ENCODE assay signal across 11 cellular contexts in genomic region chr1:19441048-19441447, GRCh38. TPM values are rescaled to one million over a fixed set of nuclear protein-coding genes. Genes with fewer than 3 reads are reported as not detected.
A peak's percentile ranks its signal among the peaks of the same experiment; 100 is the strongest.
DNase-seq lines count a peak whose midpoint lies in the region; ATAC-seq and TF ChIP-seq lines count a peak whose summit lies in the region.
"Had no signal": no experiment of that assay in that cellular context is flagged by ENCODE, and none has a peak within 500 bp of the region (broad histone marks: within the 10 kb centered on the region; RNA-seq: fewer than 3 reads in every experiment).

No MANE protein-coding gene starts in this region.

- peaks cover 20% of the 10 kb centered on the region for H3K36me3 ChIP-seq in HUES64 (ENCODE audit: insufficient read depth, low read length)

- H3K4me3 ChIP-seq in HUES64 (ENCODE audit: low read length): no peak overlapping the region
- peak overlapping the region in 1 of 59 donors; percentile 6 for H3K4me3 ChIP-seq in dorsolateral prefrontal cortex

- ATAC-seq in GM19324 (IDR thresholded peaks at IDR 0.05; ENCODE audit: low FRiP score, unreplicated experiment): no peak

- WGBS in HUES64: 88% methylated on average over 6 of the region's 6 CpGs

- H3K27me3 ChIP-seq in HUES64 (ENCODE audit: insufficient read depth, low read length) (no peaks in the 10 kb centered on the region), dorsolateral prefrontal cortex (no peaks in the 10 kb centered on the region)

- TF ChIP-seq CTCF in dorsolateral prefrontal cortex (IDR thresholded peaks at IDR 0.05 in 54 of 56, conservative IDR thresholded peaks at IDR 0.05 in 2 of 56; ENCODE audit: low read depth in 1 of 56, partially characterized antibody in 56 of 56): no peak
- no peak for TF ChIP-seq CTCF in GM13976 (IDR thresholded peaks at IDR 0.05; ENCODE audit: borderline replicate concordance, control extremely low read depth, extremely low read depth, insufficient read depth, missing control alignments)

- no peaks in the 10 kb centered on the region for H3K9me3 ChIP-seq in HUES64 (ENCODE audit: insufficient read depth, low read depth, low read length)

- intact Hi-C loops in dorsolateral prefrontal cortex (cut with DNase I) (no loop called here), posterior vena cava (cut with DNase I) (loop anchor here in 1 of 2 donors (5.0 kb wide), 1 partner anchor 34 kb away; no protein-coding TSS in a partner anchor)

- in situ Hi-C loops in GM13976 (cut with MboI; ENCODE audit: low sequenced_read_pairs, unreplicated experiment): no loop called here

- DNase-seq in COLO668 (lab: John Stamatoyannopoulos, UW; ENCODE audit: unreplicated experiment) (peak; percentile 62), dorsolateral prefrontal cortex (no peak), posterior vena cava (ENCODE audit: low spot score) (peak; percentile 63), GM13976 (ENCODE audit: low spot score) (no peak), NCI-H1694 (lab: John Stamatoyannopoulos, UW) (no peak), NCI-H1092 treated with DMSO at 0.1 percent for 48 hours (lab: John Stamatoyannopoulos, UW) (no peak)
- DNase-seq: NCI-H524 treated with DMSO at 0.1 percent for 48 hours, SIG-M5 had no signal

- H3K27ac ChIP-seq in HUES64 (ENCODE audit: low read depth, low read length) (0 out of 2 replicates have a peak overlapping the region, but pooled peaks have one; percentile 43), dorsolateral prefrontal cortex (peak overlapping the region in 31 of 59 donors; percentile 1 to 90 (median 71))
- H3K27ac ChIP-seq: VCaP had no signal

- no peak overlapping the region for H3K9ac ChIP-seq in HUES64 (ENCODE audit: low read depth, low read length)

- peaks cover 16% of the 10 kb centered on the region for H3K4me1 ChIP-seq in HUES64 (ENCODE audit: insufficient read depth, low read length)

RNA-seq across cellular contexts. Expression of gene CAPZB, which starts 44.3 kb away (rescaled TPM):
- polyA plus RNA-seq in HUES64 (2013, experiment 1 of 2): 288 TPM
- 278 TPM for polyA plus RNA-seq in HUES64 (2013, experiment 2 of 2)
- 100 to 1,000 TPM; 118 to 250 (median 198) TPM for total RNA-seq in dorsolateral prefrontal cortex
- total RNA-seq in posterior vena cava: 100 to 1,000 TPM; 255 to 277 TPM

Comparison
In these comparisons a context has a peak if more than half of its experiments do, and no peak if none do; other contexts are left out.
1. DNase-seq: peak in COLO668 (single experiment) and posterior vena cava (single experiment); none in dorsolateral prefrontal cortex (0 of 10), GM13976 (single experiment), NCI-H1694 (single experiment) and NCI-H1092 treated with DMSO at 0.1 percent for 48 hours (single experiment).